1 cellular context compared by ENCODE assay signal in genomic region chr3:117919611-117920010, GRCh38.
TF ChIP-seq lines count a peak whose summit lies in the region.

No MANE protein-coding gene starts in this region.

TF ChIP-seq in endothelial cell of umbilical vein, 7 proteins besides CTCF, POLR2A, EP300 and RAD21 (continued from another document):
- TF ChIP-seq, protein P1, sequence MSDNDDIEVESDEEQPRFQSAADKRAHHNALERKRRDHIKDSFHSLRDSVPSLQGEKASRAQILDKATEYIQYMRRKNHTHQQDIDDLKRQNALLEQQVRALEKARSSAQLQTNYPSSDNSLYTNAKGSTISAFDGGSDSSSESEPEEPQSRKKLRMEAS (IDR thresholded peaks at IDR 0.05; ENCODE audit: insufficient read depth, insufficient read length), result no peak
